Comparison of ENCODE assay signal across 8 cellular contexts in genomic region chr12:40692617-40693502, GRCh38.
DNase-seq lines count a peak whose midpoint lies in the region; ATAC-seq and TF ChIP-seq lines count a peak whose summit lies in the region.

No MANE protein-coding gene starts in this region.

- TF ChIP-seq CTCF in WERI-Rb-1 (IDR thresholded peaks at IDR 0.05; ENCODE audit: low read depth, low read length), result no peak

- in situ Hi-C loops in HAP-1 (cut with MboI; ENCODE audit: low sequenced_read_pairs), result no loop called here

- peaks cover 4% of the 10 kb centered on the region; the same call in 1 of the 2 replicates for H3K4me1 ChIP-seq in HAP-1
- no peaks in the 10 kb centered on the region for H3K4me1 ChIP-seq in iPS-20b (ENCODE audit: insufficient read depth, low read length)
- peaks cover 3% of the 10 kb centered on the region for H3K4me1 ChIP-seq in stomach smooth muscle (ENCODE audit: control insufficient read depth, insufficient read depth, low read length)

- H3K27me3 ChIP-seq in HAP-1 (ENCODE audit: low read depth) (peaks cover 6% of the 10 kb centered on the region; the same call in 1 of the 2 replicates), WERI-Rb-1 (ENCODE audit: insufficient read depth, low read depth, severe bottlenecking) (no peaks in the 10 kb centered on the region), iPS-20b (ENCODE audit: insufficient read depth, low read length) (peaks cover 23% of the 10 kb centered on the region), stomach smooth muscle (ENCODE audit: control insufficient read depth in 1 of 2, insufficient read depth in 2 of 2, low read length in 2 of 2) (peaks cover 10 to 23% of the 10 kb centered on the region in 2 donors)

- H3K9ac ChIP-seq in iPS-20b (ENCODE audit: low read depth, low read length) (peak overlapping the region; percentile 30; the same call in 1 of the 2 replicates), stomach smooth muscle (ENCODE audit: low read length in 2 of 2) (peak overlapping the region; percentile 38 to 58)

- DNase-seq in HAP-1 (ENCODE audit: low spot score in 2 of 2) (peak in 1 of 2 experiments; percentile 10), WERI-Rb-1 (peak; percentile 16), amniotic stem cell (lab: John Stamatoyannopoulos, UW) (no peak), OCI-M1 (lab: John Stamatoyannopoulos, UW) (no peak)

- H3K4me3 ChIP-seq in HAP-1, result peak overlapping the region; percentile 28
- peak overlapping the region; percentile 83 for H3K4me3 ChIP-seq in WERI-Rb-1 (ENCODE audit: low read depth, low read length)
- peak overlapping the region; percentile 86 for H3K4me3 ChIP-seq in iPS-20b (ENCODE audit: low read length)
- H3K4me3 ChIP-seq in stomach smooth muscle (ENCODE audit: low read length in 2 of 2), result peak overlapping the region; percentile 80 to 84

- H3K9me3 ChIP-seq in HAP-1 (no peaks in the 10 kb centered on the region), WERI-Rb-1 (ENCODE audit: severe bottlenecking) (no peaks in the 10 kb centered on the region), iPS-20b (ENCODE audit: insufficient read depth, low read depth, low read length) (no peaks in the 10 kb centered on the region), stomach smooth muscle (ENCODE audit: control insufficient read depth in 2 of 2, low read length in 2 of 2) (no peaks in the 10 kb centered on the region)

- H3K27ac ChIP-seq in WERI-Rb-1, result no peak overlapping the region; the same call in 1 of the 2 replicates
- H3K27ac ChIP-seq in iPS-20b (ENCODE audit: low read length), result no peak overlapping the region
- no peak overlapping the region for H3K27ac ChIP-seq in stomach smooth muscle (ENCODE audit: low read length)

- H3K36me3 ChIP-seq in HAP-1 (replicated peaks), result no peaks in the 10 kb centered on the region
- H3K36me3 ChIP-seq in WERI-Rb-1, result no peaks in the 10 kb centered on the region
- H3K36me3 ChIP-seq in iPS-20b (ENCODE audit: insufficient read depth, low read depth, low read length), result no peaks in the 10 kb centered on the region
- no peaks in the 10 kb centered on the region for H3K36me3 ChIP-seq in stomach smooth muscle (ENCODE audit: control insufficient read depth in 2 of 2, insufficient read depth in 2 of 2, low read length in 2 of 2)

- ATAC-seq in GM18861 (IDR thresholded peaks at IDR 0.05; ENCODE audit: unreplicated experiment) (no peak), GM21515 (IDR thresholded peaks at IDR 0.05; ENCODE audit: unreplicated experiment) (no peak)

Comparison
In these comparisons a context has a peak if more than half of its experiments do, and no peak if none do; other contexts are left out.
1. H3K4me3 ChIP-seq: peak in every context shown above with its lines; median percentile 86 in iPS-20b; 83 in WERI-Rb-1; 82 in stomach smooth muscle; 28 in HAP-1.